3 cellular contexts compared by ENCODE assay signal in the genomic region with DNA sequence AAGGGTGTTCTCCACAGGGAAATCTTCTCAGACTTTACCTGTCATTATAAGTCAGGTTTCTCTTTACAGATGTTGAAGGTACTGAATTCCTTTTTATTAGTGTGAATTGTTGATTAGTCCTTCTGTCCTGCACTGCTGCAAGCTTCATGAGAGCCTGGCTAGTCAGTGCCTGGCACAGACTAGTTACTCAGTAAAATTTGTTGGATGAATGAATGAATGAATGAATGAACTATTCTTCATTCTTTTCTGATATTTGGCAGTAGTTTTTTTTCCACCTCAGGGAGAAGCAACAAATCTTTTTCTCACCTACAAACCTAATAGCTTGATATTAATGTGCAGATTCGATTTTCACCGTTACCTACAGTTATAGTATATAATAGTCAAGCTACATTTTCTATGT.
TF ChIP-seq lines count a peak whose summit lies in the region.

No MANE protein-coding gene starts in this region.

TF ChIP-seq in HepG2, 621 proteins besides CTCF, POLR2A, EP300 and RAD21:
- TF ChIP-seq ZNF777 (CRISPR knock-in tag; IDR thresholded peaks at IDR 0.05) (no peak), ZNF24 (IDR thresholded peaks at IDR 0.05) (peak; percentile 75), BRD4 (CRISPR knock-in tag; IDR thresholded peaks at IDR 0.05) (no peak), CBFB (CRISPR knock-in tag; IDR thresholded peaks at IDR 0.05) (no peak)

TF ChIP-seq in GM12878, 131 proteins besides CTCF, POLR2A, EP300 and RAD21:
- TF ChIP-seq SUZ12 (IDR thresholded peaks at IDR 0.05; ENCODE audit: unreplicated experiment): no peak
- TF ChIP-seq, protein P1, sequence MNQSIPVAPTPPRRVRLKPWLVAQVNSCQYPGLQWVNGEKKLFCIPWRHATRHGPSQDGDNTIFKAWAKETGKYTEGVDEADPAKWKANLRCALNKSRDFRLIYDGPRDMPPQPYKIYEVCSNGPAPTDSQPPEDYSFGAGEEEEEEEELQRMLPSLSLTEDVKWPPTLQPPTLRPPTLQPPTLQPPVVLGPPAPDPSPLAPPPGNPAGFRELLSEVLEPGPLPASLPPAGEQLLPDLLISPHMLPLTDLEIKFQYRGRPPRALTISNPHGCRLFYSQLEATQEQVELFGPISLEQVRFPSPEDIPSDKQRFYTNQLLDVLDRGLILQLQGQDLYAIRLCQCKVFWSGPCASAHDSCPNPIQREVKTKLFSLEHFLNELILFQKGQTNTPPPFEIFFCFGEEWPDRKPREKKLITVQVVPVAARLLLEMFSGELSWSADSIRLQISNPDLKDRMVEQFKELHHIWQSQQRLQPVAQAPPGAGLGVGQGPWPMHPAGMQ (IDR thresholded peaks at IDR 0.05; ENCODE audit: borderline replicate concordance): no peak
- TF ChIP-seq ZNF24 (IDR thresholded peaks at IDR 0.05): peak; percentile 45; the same call in 1 of the 2 replicates
- TF ChIP-seq IKZF1 (conservative IDR thresholded peaks at IDR 0.05): no peak
- no peak for TF ChIP-seq SMC3 (IDR thresholded peaks at IDR 0.05; ENCODE audit: borderline replicate concordance, low read length)
- TF ChIP-seq, protein P2, sequence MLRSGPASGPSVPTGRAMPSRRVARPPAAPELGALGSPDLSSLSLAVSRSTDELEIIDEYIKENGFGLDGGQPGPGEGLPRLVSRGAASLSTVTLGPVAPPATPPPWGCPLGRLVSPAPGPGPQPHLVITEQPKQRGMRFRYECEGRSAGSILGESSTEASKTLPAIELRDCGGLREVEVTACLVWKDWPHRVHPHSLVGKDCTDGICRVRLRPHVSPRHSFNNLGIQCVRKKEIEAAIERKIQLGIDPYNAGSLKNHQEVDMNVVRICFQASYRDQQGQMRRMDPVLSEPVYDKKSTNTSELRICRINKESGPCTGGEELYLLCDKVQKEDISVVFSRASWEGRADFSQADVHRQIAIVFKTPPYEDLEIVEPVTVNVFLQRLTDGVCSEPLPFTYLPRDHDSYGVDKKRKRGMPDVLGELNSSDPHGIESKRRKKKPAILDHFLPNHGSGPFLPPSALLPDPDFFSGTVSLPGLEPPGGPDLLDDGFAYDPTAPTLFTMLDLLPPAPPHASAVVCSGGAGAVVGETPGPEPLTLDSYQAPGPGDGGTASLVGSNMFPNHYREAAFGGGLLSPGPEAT (IDR thresholded peaks at IDR 0.05; ENCODE audit: low read depth): no peak
TF ChIP-seq in GM12878: peak in this region for 1.

TF ChIP-seq in K562, 482 proteins besides CTCF, POLR2A, EP300 and RAD21:
- TF ChIP-seq XRCC4 (IDR thresholded peaks at IDR 0.05; ENCODE audit: extremely low read depth, insufficient read depth, insufficient read length): no peak
- TF ChIP-seq PBX2 (CRISPR knock-in tag; IDR thresholded peaks at IDR 0.05; ENCODE audit: low read depth): no peak
- no peak for TF ChIP-seq PBX2 (tag; conservative IDR thresholded peaks at IDR 0.05; ENCODE audit: low read depth)
- TF ChIP-seq ZNF24 (IDR thresholded peaks at IDR 0.05): peak; percentile 60; the same call in 1 of the 2 replicates
